ENCODE assay signal across 1 cellular context in the genomic region with DNA sequence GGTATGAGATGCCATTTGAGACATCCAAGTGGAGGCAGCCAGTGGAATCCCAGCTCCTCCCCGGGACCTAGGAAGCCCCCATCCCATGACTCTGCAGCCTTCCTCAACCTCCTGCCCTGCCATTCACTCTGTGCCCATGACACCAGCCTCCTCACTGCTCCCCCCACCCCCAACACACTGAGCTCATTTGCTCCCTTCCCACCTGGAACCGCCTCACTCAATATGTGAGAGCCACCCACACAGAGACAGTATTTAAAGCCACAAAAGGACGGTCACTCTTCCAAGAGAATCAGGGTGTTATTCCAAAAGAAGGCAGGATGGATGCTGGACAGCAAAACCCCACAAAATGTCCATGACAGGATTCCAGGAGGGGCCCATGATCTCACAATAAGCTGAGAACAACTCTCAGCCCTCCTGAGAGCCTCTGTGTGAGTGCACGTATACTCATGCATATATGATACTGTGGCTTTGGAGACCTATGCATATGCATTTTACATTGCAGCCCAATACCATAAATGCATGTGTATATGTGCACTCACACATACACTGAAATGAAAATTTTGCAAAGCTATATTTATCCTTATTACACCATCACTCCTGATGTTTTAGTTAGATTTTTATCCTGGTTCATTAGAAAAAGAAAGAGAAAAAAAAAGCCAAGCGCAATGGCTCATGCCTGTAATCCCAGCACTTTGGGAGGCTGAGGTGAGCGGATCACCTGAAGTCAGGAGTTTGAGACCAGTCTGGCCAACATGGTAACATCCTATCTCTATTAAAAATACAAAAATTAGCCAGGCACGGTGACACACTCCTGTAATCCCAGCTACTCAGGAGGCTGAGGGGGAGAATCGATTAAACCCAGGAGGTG.
TF ChIP-seq lines count a peak whose summit lies in the region.

No MANE protein-coding gene starts in this region.

TF ChIP-seq in HepG2, 621 proteins besides CTCF, POLR2A, EP300 and RAD21 (continued from another document):
- TF ChIP-seq, protein P1, sequence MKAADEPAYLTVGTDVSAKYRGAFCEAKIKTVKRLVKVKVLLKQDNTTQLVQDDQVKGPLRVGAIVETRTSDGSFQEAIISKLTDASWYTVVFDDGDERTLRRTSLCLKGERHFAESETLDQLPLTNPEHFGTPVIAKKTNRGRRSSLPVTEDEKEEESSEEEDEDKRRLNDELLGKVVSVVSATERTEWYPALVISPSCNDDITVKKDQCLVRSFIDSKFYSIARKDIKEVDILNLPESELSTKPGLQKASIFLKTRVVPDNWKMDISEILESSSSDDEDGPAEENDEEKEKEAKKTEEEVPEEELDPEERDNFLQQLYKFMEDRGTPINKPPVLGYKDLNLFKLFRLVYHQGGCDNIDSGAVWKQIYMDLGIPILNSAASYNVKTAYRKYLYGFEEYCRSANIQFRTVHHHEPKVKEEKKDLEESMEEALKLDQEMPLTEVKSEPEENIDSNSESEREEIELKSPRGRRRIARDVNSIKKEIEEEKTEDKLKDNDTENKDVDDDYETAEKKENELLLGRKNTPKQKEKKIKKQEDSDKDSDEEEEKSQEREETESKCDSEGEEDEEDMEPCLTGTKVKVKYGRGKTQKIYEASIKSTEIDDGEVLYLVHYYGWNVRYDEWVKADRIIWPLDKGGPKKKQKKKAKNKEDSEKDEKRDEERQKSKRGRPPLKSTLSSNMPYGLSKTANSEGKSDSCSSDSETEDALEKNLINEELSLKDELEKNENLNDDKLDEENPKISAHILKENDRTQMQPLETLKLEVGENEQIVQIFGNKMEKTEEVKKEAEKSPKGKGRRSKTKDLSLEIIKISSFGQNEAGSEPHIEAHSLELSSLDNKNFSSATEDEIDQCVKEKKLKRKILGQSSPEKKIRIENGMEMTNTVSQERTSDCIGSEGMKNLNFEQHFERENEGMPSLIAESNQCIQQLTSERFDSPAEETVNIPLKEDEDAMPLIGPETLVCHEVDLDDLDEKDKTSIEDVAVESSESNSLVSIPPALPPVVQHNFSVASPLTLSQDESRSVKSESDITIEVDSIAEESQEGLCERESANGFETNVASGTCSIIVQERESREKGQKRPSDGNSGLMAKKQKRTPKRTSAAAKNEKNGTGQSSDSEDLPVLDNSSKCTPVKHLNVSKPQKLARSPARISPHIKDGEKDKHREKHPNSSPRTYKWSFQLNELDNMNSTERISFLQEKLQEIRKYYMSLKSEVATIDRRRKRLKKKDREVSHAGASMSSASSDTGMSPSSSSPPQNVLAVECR (CRISPR knock-in tag; IDR thresholded peaks at IDR 0.05; ENCODE audit: borderline replicate concordance), result no peak
- no peak for TF ChIP-seq CEBPG (CRISPR knock-in tag; IDR thresholded peaks at IDR 0.05)
- 0 out of 2 replicates have a peak, but pooled peaks have one; percentile 13 for TF ChIP-seq ZMYM3 (CRISPR knock-in tag; IDR thresholded peaks at IDR 0.05)
- TF ChIP-seq, protein P2, sequence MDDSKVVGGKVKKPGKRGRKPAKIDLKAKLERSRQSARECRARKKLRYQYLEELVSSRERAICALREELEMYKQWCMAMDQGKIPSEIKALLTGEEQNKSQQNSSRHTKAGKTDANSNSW (CRISPR knock-in tag; IDR thresholded peaks at IDR 0.05; ENCODE audit: borderline replicate concordance), result no peak
- no peak for TF ChIP-seq SP2 (CRISPR knock-in tag; IDR thresholded peaks at IDR 0.05)
- peak; percentile 17 for TF ChIP-seq YY1 (IDR thresholded peaks at IDR 0.05; ENCODE audit: insufficient read depth, insufficient replicate concordance, low read depth, low read length)
- no peak for TF ChIP-seq ZBTB46 (CRISPR knock-in tag; IDR thresholded peaks at IDR 0.05; ENCODE audit: borderline replicate concordance)
- TF ChIP-seq ZNF451 (CRISPR knock-in tag; IDR thresholded peaks at IDR 0.05), result no peak
